8 cellular contexts compared by ENCODE assay signal in genomic region chr9:34612788-34613390, GRCh38. TPM values are rescaled to one million over a fixed set of nuclear protein-coding genes. Genes with fewer than 3 reads are reported as not detected.
DNase-seq lines count a peak whose midpoint lies in the region; ATAC-seq and TF ChIP-seq lines count a peak whose summit lies in the region.

No MANE protein-coding gene starts in this region.

- no peaks in the 10 kb centered on the region for H3K27me3 ChIP-seq in HCT116 (ENCODE audit: insufficient read depth, low read length)

- peak overlapping the region; percentile 91 for H3K4me2 ChIP-seq in HCT116 (ENCODE audit: low read length)

- no peaks in the 10 kb centered on the region for H3K27me3 Mint-ChIP-seq in chondrocyte (ENCODE audit: low read depth)

- peak overlapping the region; percentile 87 to 95 for H3K4me3 ChIP-seq in HCT116 (replicated peaks in 1 of 2; ENCODE audit: low read depth in 1 of 2, low read length in 2 of 2)

- H4K20me1 ChIP-seq in HCT116 (ENCODE audit: insufficient read depth) = no peaks in the 10 kb centered on the region

- peak overlapping the region; percentile 90 for H3K9ac ChIP-seq in HCT116 (ENCODE audit: low read length)

- H3K4me1 ChIP-seq in HCT116 (ENCODE audit: control insufficient read depth in 1 of 2, insufficient read depth in 2 of 2, low read length in 2 of 2) = peaks cover 5 to 23% of the 10 kb centered on the region in 2 experiments

- BruUV-seq in HCT116 (replicated peaks; lab: Mats Ljungman, UMichigan) = no TSS peak

- peak overlapping the region; percentile 87 for H3K27ac Mint-ChIP-seq in chondrocyte (ENCODE audit: unreplicated experiment)

- no peaks in the 10 kb centered on the region for H3K9me3 Mint-ChIP-seq in chondrocyte (ENCODE audit: low read depth)

- POLR2A ChIA-PET in HCT116 (lab: Charles Lee) = interaction anchor here (2.1 kb wide), 1 partner anchor 25 kb away, joined by 6 read pairs; the partner anchor contains the start of gene SIGMAR1

- TF ChIP-seq POLR2A in HCT116 (IDR thresholded peaks at IDR 0.05; ENCODE audit: borderline replicate concordance, extremely low read depth, insufficient read depth, insufficient read length) = no peak

- peaks cover 15% of the 10 kb centered on the region for H3K79me2 ChIP-seq in HCT116 (ENCODE audit: insufficient read depth, low read length)

- DNase-seq in COLO668 (lab: John Stamatoyannopoulos, UW; ENCODE audit: unreplicated experiment) (peak; percentile 73), HCT116 (ENCODE audit: low read depth, low spot score) (peak; percentile 54), NCI-H2227 (lab: John Stamatoyannopoulos, UW; ENCODE audit: unreplicated experiment) (peak; percentile 82), chondrocyte (ENCODE audit: low spot score) (no peak), kidney glomerular epithelial cell (lab: John Stamatoyannopoulos, UW) (peak; percentile 65)
- DNase-seq in activated CD4-positive, CD25-positive, alpha-beta regulatory T cell treated with anti-CD3 and anti-CD28 coated beads, Interleukin-2, amount 50 U/mL, for 16 hours (ENCODE audit: low read depth, low spot score) = peak; percentile 57
- DNase-seq in stimulated activated CD4-positive, alpha-beta T cell treated with anti-CD3 and anti-CD28 coated beads, Interleukin-12 subunit alpha, Interleukin-12 subunit beta, amount 100 ng/mL, for 48 hours (ENCODE audit: low read depth in 2 of 3, low spot score in 1 of 3) = peak in 2 of 3 donors; percentile 60 to 72

- H2AFZ ChIP-seq in HCT116 (ENCODE audit: low read depth, low read length, poor library complexity, severe bottlenecking) = peak overlapping the region; percentile 92

- H3K36me3 Mint-ChIP-seq in chondrocyte (ENCODE audit: low read depth) = peaks cover 8% of the 10 kb centered on the region

- intact Hi-C loops in HCT116 (cut with micrococcal nuclease) = loop anchor here (1.0 to 2.0 kb wide), 2 partner anchors 21 to 52 kb away; no protein-coding TSS in a partner anchor

- ATAC-seq in HCT116 (peak; percentile 73), HG03439 (IDR thresholded peaks at IDR 0.05; ENCODE audit: unreplicated experiment) (no peak)

- RAD21 ChIA-PET in HCT116 (lab: Charles Lee; ENCODE audit: low non-redundant PET in 1 of 2, low total read pairs in 2 of 2, uncharacterized antibody in 2 of 2, unreplicated experiment in 2 of 2) = no interaction called here

- H3K9me3 ChIP-seq in HCT116 (ENCODE audit: control insufficient read depth in 1 of 2, insufficient read depth in 1 of 2, low read depth in 1 of 2, low read length in 2 of 2) = no peaks in the 10 kb centered on the region

- H3K4me3 Mint-ChIP-seq in chondrocyte (ENCODE audit: unreplicated experiment) = peak overlapping the region; percentile 75

- H3K27ac ChIP-seq in HCT116 (ENCODE audit: low read depth, low read length) = peak overlapping the region; percentile 82

- TF ChIP-seq RAD21 in HCT116 (IDR thresholded peaks at IDR 0.05; ENCODE audit: low read depth) = peak; percentile 69

- H3K36me3 ChIP-seq in HCT116 (ENCODE audit: control insufficient read depth in 1 of 2, insufficient read depth in 2 of 2, low read length in 2 of 2) = peaks cover 0 to 9% of the 10 kb centered on the region in 2 experiments; a peak in 2 of 4 replicates

- CTCF ChIA-PET in HCT116 (lab: Charles Lee) = interaction anchor here (0.9 to 1.4 kb wide), 6 partner anchors 9 to 209 kb away, joined by 3 to 21 read pairs (median 4); no protein-coding TSS in a partner anchor

- no peaks in the 10 kb centered on the region for H3K9me2 ChIP-seq in HCT116 (ENCODE audit: insufficient read depth)

- H3K4me1 Mint-ChIP-seq in chondrocyte (ENCODE audit: low read depth) = peaks cover 19% of the 10 kb centered on the region

- TF ChIP-seq CTCF in HCT116 (IDR thresholded peaks at IDR 0.05 in 2 of 3, conservative IDR thresholded peaks at IDR 0.05 in 1 of 3; ENCODE audit: borderline replicate concordance in 1 of 3, insufficient read depth in 1 of 3, low read depth in 2 of 3, low read length in 2 of 3) (peak; percentile 80 to 92 (median 85)), chondrocyte (IDR thresholded peaks at IDR 0.05) (peak; percentile 92)

TF ChIP-seq in HCT116, 20 proteins besides CTCF, POLR2A, EP300 and RAD21:
- TF ChIP-seq POLR2AphosphoS5 (IDR thresholded peaks at IDR 0.05; ENCODE audit: low read depth, low read length) (peak; percentile 27; the same call in 1 of the 2 replicates), MAX (IDR thresholded peaks at IDR 0.05) (0 out of 2 replicates have a peak, but pooled peaks have one; percentile 9)
- TF ChIP-seq, protein P1, sequence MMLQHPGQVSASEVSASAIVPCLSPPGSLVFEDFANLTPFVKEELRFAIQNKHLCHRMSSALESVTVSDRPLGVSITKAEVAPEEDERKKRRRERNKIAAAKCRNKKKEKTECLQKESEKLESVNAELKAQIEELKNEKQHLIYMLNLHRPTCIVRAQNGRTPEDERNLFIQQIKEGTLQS (IDR thresholded peaks at IDR 0.05) = no peak

RNA-seq across cellular contexts. Expression of gene RPP25L, which starts 1.0 kb away (rescaled TPM):
- 51.1 TPM for total RNA-seq in HCT116 (2021; ENCODE audit: unreplicated experiment)
- 64.6 and 71.7 TPM in 2 replicates for polyA plus RNA-seq in HCT116 (2012)
- total RNA-seq in chondrocyte = 10.6 to 11.0 TPM (median 10.9 TPM) in 3 replicates

RNA-seq across cellular contexts. Expression of gene DCTN3, which starts 7.4 kb away (rescaled TPM):
- total RNA-seq in HCT116 (2021; ENCODE audit: unreplicated experiment) (64.0 TPM), chondrocyte (79.5 to 105 TPM (median 79.5 TPM) in 3 replicates)
- polyA plus RNA-seq in HCT116 (2012) = 101 and 125 TPM in 2 replicates

RNA-seq across cellular contexts. Expression of gene ARID3C, which starts 16.0 kb away (rescaled TPM):
- total RNA-seq in HCT116 (2021; ENCODE audit: unreplicated experiment) = 0.42 TPM
- polyA plus RNA-seq in HCT116 (2012) = 0.20 and 0.29 TPM in 2 replicates
- 0.20 TPM in 1 of 3 replicates, not detected in the others for total RNA-seq in chondrocyte

RNA-seq across cellular contexts. Expression of gene CNTFR, which starts 23.4 kb away (rescaled TPM):
- total RNA-seq in HCT116 (2021; ENCODE audit: unreplicated experiment) = not detected
- 0.05 TPM in 1 of 2 replicates, not detected in the other for polyA plus RNA-seq in HCT116 (2012)
- total RNA-seq in chondrocyte = 0.12 TPM in 1 of 3 replicates, not detected in the others

RNA-seq across cellular contexts. Expression of gene SIGMAR1, which starts 24.7 kb away (rescaled TPM):
- total RNA-seq in HCT116 (2021; ENCODE audit: unreplicated experiment) (109 TPM), chondrocyte (71.6 to 84.9 TPM (median 76.7 TPM) in 3 replicates)
- polyA plus RNA-seq in HCT116 (2012) = 130 and 131 TPM in 2 replicates
